In the genomic region with DNA sequence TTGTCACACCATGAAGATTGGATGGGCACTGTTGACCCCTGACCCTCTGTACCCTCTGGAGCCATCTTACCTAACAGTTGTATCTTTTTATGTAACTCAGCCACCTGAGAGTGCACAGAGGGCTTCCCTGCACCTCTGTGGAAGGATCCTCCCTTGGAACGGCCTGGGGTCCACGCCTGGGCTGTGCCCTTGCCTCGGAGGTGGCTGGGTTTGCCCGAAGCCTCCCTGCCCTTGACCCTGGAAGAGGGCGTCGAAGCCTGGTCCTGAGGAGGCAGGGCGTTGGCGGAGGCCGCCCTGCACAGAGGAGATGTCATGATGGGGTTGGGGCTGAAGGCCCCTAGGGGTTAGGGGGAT, we compare ENCODE assay signal across 1 cellular context.
TF ChIP-seq lines count a peak whose summit lies in the region.

No MANE protein-coding gene starts in this region.

TF ChIP-seq in endothelial cell of umbilical vein, 7 proteins besides CTCF, POLR2A, EP300 and RAD21:
- no peak for TF ChIP-seq EZH2 (IDR thresholded peaks at IDR 0.05; ENCODE audit: borderline replicate concordance, low read depth, low read length, severe bottlenecking)
- no peak for TF ChIP-seq POLR2AphosphoS5 (IDR thresholded peaks at IDR 0.05; ENCODE audit: insufficient read depth, low read depth, low read length)
- TF ChIP-seq, protein P1, sequence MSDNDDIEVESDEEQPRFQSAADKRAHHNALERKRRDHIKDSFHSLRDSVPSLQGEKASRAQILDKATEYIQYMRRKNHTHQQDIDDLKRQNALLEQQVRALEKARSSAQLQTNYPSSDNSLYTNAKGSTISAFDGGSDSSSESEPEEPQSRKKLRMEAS (IDR thresholded peaks at IDR 0.05; ENCODE audit: insufficient read depth, insufficient read length): no peak
- no peak for TF ChIP-seq MYC (IDR thresholded peaks at IDR 0.05; ENCODE audit: low read depth, low read length)
- no peak for TF ChIP-seq JUN (IDR thresholded peaks at IDR 0.05; ENCODE audit: borderline replicate concordance, insufficient read depth, insufficient read length, low read depth)
- no peak for TF ChIP-seq GATA2 (IDR thresholded peaks at IDR 0.05; ENCODE audit: insufficient read depth, insufficient read length, low read depth, low read length)
- no peak for TF ChIP-seq FOS (IDR thresholded peaks at IDR 0.05; ENCODE audit: borderline replicate concordance, insufficient read depth, low read length)
